ENCODE assay signal across 8 cellular contexts in genomic region chrX:65644621-65645287, GRCh38. TPM values are rescaled to one million over a fixed set of nuclear protein-coding genes. Genes with fewer than 3 reads are reported as not detected.
A peak's percentile ranks its signal among the peaks of the same experiment; 100 is the strongest.
DNase-seq lines count a peak whose midpoint lies in the region; ATAC-seq and TF ChIP-seq lines count a peak whose summit lies in the region.

No MANE protein-coding gene starts in this region.

- BruUV-seq in OCI-LY7 (replicated peaks; lab: Mats Ljungman, UMichigan): no TSS peak

- no peak overlapping the region for H3K9ac ChIP-seq in fibroblast of lung (ENCODE audit: insufficient read depth, low read length)

- H3K27me3 ChIP-seq in fibroblast of lung (ENCODE audit: control insufficient read depth, insufficient read depth, low read length): no peaks in the 10 kb centered on the region
- H3K27me3 ChIP-seq in osteoblast (ENCODE audit: insufficient read depth, low read length): no peaks in the 10 kb centered on the region

- CTCF ChIA-PET in OCI-LY7 (lab: Charles Lee; ENCODE audit: unreplicated experiment): no interaction called here

- intact Hi-C loops in OCI-LY7 (cut with micrococcal nuclease; ENCODE audit: unreplicated experiment): no loop called here

- H3K79me2 ChIP-seq in fibroblast of lung (ENCODE audit: control insufficient read depth, insufficient read depth, low read length) (no peaks in the 10 kb centered on the region), osteoblast (ENCODE audit: insufficient read depth, low read length) (no peaks in the 10 kb centered on the region), OCI-LY7 (ENCODE audit: insufficient read depth, low read depth, low read length) (no peaks in the 10 kb centered on the region)

- H2AFZ ChIP-seq in fibroblast of lung (ENCODE audit: low read length): no peak overlapping the region
- H2AFZ ChIP-seq in osteoblast (ENCODE audit: low read length): peak overlapping the region; percentile 82
- no peak overlapping the region for H2AFZ ChIP-seq in OCI-LY7 (ENCODE audit: low read length)

- no peak overlapping the region for H3K27ac ChIP-seq in fibroblast of lung (ENCODE audit: insufficient read depth, low read length)
- H3K27ac ChIP-seq in osteoblast (ENCODE audit: low read depth, low read length): peak overlapping the region; percentile 32
- H3K27ac ChIP-seq in OCI-LY7 (ENCODE audit: low read depth, low read length, poor library complexity, severe bottlenecking): no peak overlapping the region

- H3K9me3 ChIP-seq in fibroblast of lung (ENCODE audit: control insufficient read depth, insufficient read depth, low read depth, low read length) (no peaks in the 10 kb centered on the region), osteoblast (ENCODE audit: low read depth, low read length) (no peaks in the 10 kb centered on the region), OCI-LY7 (ENCODE audit: low read length) (no peaks in the 10 kb centered on the region)

- POLR2A ChIA-PET in OCI-LY7 (lab: Charles Lee): interaction anchor here (0.9 kb wide), 1 partner anchor 34 kb away, joined by 3 read pairs; no protein-coding TSS in a partner anchor

- DNase-seq in ELR (ENCODE audit: low read depth): peak; percentile 78
- peak; percentile 91 for DNase-seq in RPMI7951 (ENCODE audit: low read depth)
- DNase-seq in fibroblast of lung (ENCODE audit: low read depth in 2 of 2): peak; percentile 85 to 87
- DNase-seq in osteoblast (ENCODE audit: insufficient read length, low spot score, missing footprints): peak; percentile 85
- DNase-seq in NK-92 treated with Interleukin-12 subunit alpha and Interleukin-12 subunit beta, amount 100 ng/mL, for 24 hours (lab: John Stamatoyannopoulos, UW): no peak
- no peak for DNase-seq in OCI-LY7 (ENCODE audit: low spot score)

- ATAC-seq in GM21786 (IDR thresholded peaks at IDR 0.05; ENCODE audit: unreplicated experiment) (no peak), GM21515 (IDR thresholded peaks at IDR 0.05; ENCODE audit: unreplicated experiment) (no peak)

- no peaks in the 10 kb centered on the region for H3K9me2 ChIP-seq in OCI-LY7 (ENCODE audit: insufficient read depth, low read length)

- H3K4me2 ChIP-seq in fibroblast of lung (ENCODE audit: extremely low read depth, insufficient read depth, low read length) (no peak overlapping the region), osteoblast (ENCODE audit: insufficient read depth, low read length) (peak overlapping the region; percentile 2), OCI-LY7 (ENCODE audit: low read length) (no peak overlapping the region)

- TF ChIP-seq CTCF in fibroblast of lung (conservative IDR thresholded peaks at IDR 0.05 in 1 of 2, IDR thresholded peaks at IDR 0.05 in 1 of 2; ENCODE audit: low read depth in 1 of 2, low read length in 2 of 2) (no peak), osteoblast (IDR thresholded peaks at IDR 0.05; ENCODE audit: extremely low read depth, low read depth, low read length) (no peak), OCI-LY7 (conservative IDR thresholded peaks at IDR 0.05; ENCODE audit: low read length) (no peak)

- H3K4me3 ChIP-seq in fibroblast of lung (replicated peaks in 1 of 4; ENCODE audit: control extremely low read depth in 1 of 4, insufficient read depth in 1 of 4, low read depth in 3 of 4, low read length in 4 of 4) (no peak overlapping the region), osteoblast (ENCODE audit: insufficient read depth, low read length) (no peak overlapping the region), OCI-LY7 (ENCODE audit: low read depth, low read length, poor library complexity, severe bottlenecking) (no peak overlapping the region)

- H4K20me1 ChIP-seq in fibroblast of lung (ENCODE audit: control insufficient read depth, extremely low read depth, insufficient read depth, low read length) (no peaks in the 10 kb centered on the region), osteoblast (ENCODE audit: insufficient read depth, low read length) (no peaks in the 10 kb centered on the region), OCI-LY7 (ENCODE audit: insufficient read depth, low read length) (no peaks in the 10 kb centered on the region)

- H3K4me1 ChIP-seq in fibroblast of lung (ENCODE audit: control insufficient read depth, extremely low read depth, insufficient read depth, low read length) (no peaks in the 10 kb centered on the region), osteoblast (ENCODE audit: insufficient read depth, low read length) (peaks cover 17% of the 10 kb centered on the region), OCI-LY7 (ENCODE audit: insufficient read depth, low read length, poor library complexity, severe bottlenecking) (no peaks in the 10 kb centered on the region)

- no peaks in the 10 kb centered on the region for H3K36me3 ChIP-seq in fibroblast of lung (ENCODE audit: control insufficient read depth, insufficient read depth, low read length)
- no peaks in the 10 kb centered on the region for H3K36me3 ChIP-seq in osteoblast (ENCODE audit: insufficient read depth, low read length)
- H3K36me3 ChIP-seq in OCI-LY7 (ENCODE audit: insufficient read depth, low read length): no peaks in the 10 kb centered on the region

RNA-seq across cellular contexts. Expression of gene MSN, which starts 22.7 kb away (rescaled TPM):
- total RNA-seq in RPMI7951 (2014; rRNA removed; shearing (Covaris generic)): 389 and 461 TPM in 2 replicates
- 107 and 148 TPM in 2 replicates for total RNA-seq in fibroblast of lung
- polyA plus RNA-seq in fibroblast of lung: 488 and 590 TPM in 2 replicates
- 379 and 414 TPM in 2 replicates for polyA plus RNA-seq in fibroblast of lung (2012)
- polyA minus RNA-seq in fibroblast of lung (ENCODE audit: low replicate concordance): 582 and 606 TPM in 2 replicates
- 236 and 249 TPM in 2 replicates for total RNA-seq in osteoblast
- 95.1 and 95.8 TPM in 2 replicates for total RNA-seq in OCI-LY7 (2014; rRNA removed; shearing (Covaris generic))
- 143 and 145 TPM in 2 replicates for total RNA-seq in OCI-LY7 (2022)

Comparison
In these comparisons a context has a peak if more than half of its experiments do, and no peak if none do; other contexts are left out.
1. DNase-seq: peak in ELR (single experiment), RPMI7951 (single experiment), fibroblast of lung (2 of 2) and osteoblast (single experiment); none in NK-92 treated with Interleukin-12 subunit alpha and Interleukin-12 subunit beta, amount 100 ng/mL, for 24 hours (single experiment) and OCI-LY7 (single experiment).